In genomic region chr9:108535526-108535925, GRCh38 we compare ENCODE assay signal across 8 cellular contexts.
DNase-seq lines count a peak whose midpoint lies in the region; ATAC-seq and TF ChIP-seq lines count a peak whose summit lies in the region.

No MANE protein-coding gene starts in this region.

- H3K9me3 Mint-ChIP-seq in activated T-helper 17 cell treated with anti-CD3 and anti-CD28 coated beads, Interleukin-2, amount 50 U/mL, for 72 hours = peaks cover 13% of the 10 kb centered on the region

- H3K36me3 Mint-ChIP-seq in activated T-helper 17 cell treated with anti-CD3 and anti-CD28 coated beads, Interleukin-2, amount 50 U/mL, for 72 hours (ENCODE audit: low read depth) = no peaks in the 10 kb centered on the region

- no peaks in the 10 kb centered on the region for H3K36me3 ChIP-seq in lung (ENCODE audit: control insufficient read depth in 2 of 2, insufficient read depth in 2 of 2, low read length in 2 of 2)

- no peaks in the 10 kb centered on the region for H3K27me3 ChIP-seq in lung (ENCODE audit: control insufficient read depth, insufficient read depth)

- no peak overlapping the region for H3K4me3 ChIP-seq in WI38 (ENCODE audit: low read depth, low read length)
- no peak overlapping the region for H3K4me3 ChIP-seq in lung

- peak; percentile 62 for ATAC-seq in HG02973 (IDR thresholded peaks at IDR 0.05; ENCODE audit: unreplicated experiment)
- ATAC-seq in lung (ENCODE audit: insufficient read depth, low FRiP score) = no peak
- ATAC-seq in esophagus mucosa = no peak
- ATAC-seq in GM21515 (IDR thresholded peaks at IDR 0.05; ENCODE audit: unreplicated experiment) = no peak
- ATAC-seq in activated T-helper 17 cell treated with anti-CD3 and anti-CD28 coated beads, Interleukin-2, amount 50 U/mL, for 72 hours (replicated peaks) = no peak

- H3K27ac ChIP-seq in lung (ENCODE audit: low read depth in 1 of 2, low read length in 1 of 2) = no peak overlapping the region

- WGBS in lung, 2 donors = 87 to 92% methylated on average over 3 of the region's 3 CpGs

- H3K27me3 Mint-ChIP-seq in activated T-helper 17 cell treated with anti-CD3 and anti-CD28 coated beads, Interleukin-2, amount 50 U/mL, for 72 hours = no peaks in the 10 kb centered on the region

- no peak for DNase-seq in lung (ENCODE audit: low spot score)
- DNase-seq in islet precursor cell = no peak

- TF ChIP-seq CTCF in GM12872 (IDR thresholded peaks at IDR 0.05; ENCODE audit: insufficient read depth, low read depth, low read length) = peak; percentile 57
- TF ChIP-seq CTCF in WI38 (IDR thresholded peaks at IDR 0.05; ENCODE audit: low read depth, low read length) = peak; percentile 32; the same call in 1 of the 2 replicates
- TF ChIP-seq CTCF in lung (IDR thresholded peaks at IDR 0.05; ENCODE audit: control extremely low read depth, extremely low read depth) = peak; percentile 13

- H3K4me1 ChIP-seq in lung (ENCODE audit: control insufficient read depth in 2 of 2, insufficient read depth in 2 of 2, low read length in 2 of 2) = peaks cover 0 to 2% of the 10 kb centered on the region in 2 donors

- peaks cover 0 to 2% of the 10 kb centered on the region in 2 donors for H3K9me3 ChIP-seq in lung (ENCODE audit: control insufficient read depth in 2 of 2, insufficient read depth in 1 of 2, low read length in 1 of 2)

- H3K4me3 Mint-ChIP-seq in activated T-helper 17 cell treated with anti-CD3 and anti-CD28 coated beads, Interleukin-2, amount 50 U/mL, for 72 hours = no peak overlapping the region

- H3K27ac Mint-ChIP-seq in activated T-helper 17 cell treated with anti-CD3 and anti-CD28 coated beads, Interleukin-2, amount 50 U/mL, for 72 hours = no peak overlapping the region

- H3K4me1 Mint-ChIP-seq in activated T-helper 17 cell treated with anti-CD3 and anti-CD28 coated beads, Interleukin-2, amount 50 U/mL, for 72 hours = no peaks in the 10 kb centered on the region
